1 cellular context compared by ENCODE assay signal in the genomic region with DNA sequence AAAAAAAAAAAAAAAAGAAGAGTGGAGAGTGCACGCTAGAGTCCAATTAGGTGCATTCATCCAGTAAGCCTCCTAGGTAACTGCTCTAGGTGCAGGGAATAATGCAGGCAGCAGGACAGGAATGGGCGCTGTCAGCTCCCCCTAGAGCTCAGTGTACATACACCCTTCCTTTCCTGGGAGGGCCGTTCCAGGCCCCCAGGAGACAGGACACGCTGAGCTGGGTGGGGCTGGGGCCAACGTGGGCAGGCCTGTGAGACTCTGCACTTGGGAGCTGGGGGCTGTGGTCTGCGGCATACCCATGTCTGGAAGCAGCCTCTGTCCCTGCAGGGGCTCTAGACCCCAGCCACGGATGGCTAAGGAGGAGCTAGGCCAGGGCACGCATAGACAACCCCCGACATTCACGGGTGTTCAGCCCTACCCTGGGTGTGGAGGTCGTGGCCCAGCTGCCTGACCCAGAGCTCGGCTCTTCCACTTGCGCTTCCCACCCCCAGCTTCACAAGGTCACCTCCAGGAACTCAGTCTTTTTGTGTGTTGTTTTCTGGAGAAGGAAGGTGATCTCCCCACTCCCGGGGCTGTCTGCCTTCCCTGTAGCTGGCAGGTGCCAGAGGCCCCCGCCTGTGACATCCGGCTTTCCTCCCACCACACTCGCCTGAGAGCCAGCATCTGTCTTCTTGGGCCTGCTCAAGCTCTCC.
A peak's percentile ranks its signal among the peaks of the same experiment; 100 is the strongest.
TF ChIP-seq lines count a peak whose summit lies in the region.

No MANE protein-coding gene starts in this region.

TF ChIP-seq in GM12878, 131 proteins besides CTCF, POLR2A, EP300 and RAD21 (continued from another document):
- TF ChIP-seq, protein P1, sequence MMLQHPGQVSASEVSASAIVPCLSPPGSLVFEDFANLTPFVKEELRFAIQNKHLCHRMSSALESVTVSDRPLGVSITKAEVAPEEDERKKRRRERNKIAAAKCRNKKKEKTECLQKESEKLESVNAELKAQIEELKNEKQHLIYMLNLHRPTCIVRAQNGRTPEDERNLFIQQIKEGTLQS (IDR thresholded peaks at IDR 0.05; ENCODE audit: borderline replicate concordance, extremely low read depth, low read depth, low read length): no peak
- TF ChIP-seq, protein P2, sequence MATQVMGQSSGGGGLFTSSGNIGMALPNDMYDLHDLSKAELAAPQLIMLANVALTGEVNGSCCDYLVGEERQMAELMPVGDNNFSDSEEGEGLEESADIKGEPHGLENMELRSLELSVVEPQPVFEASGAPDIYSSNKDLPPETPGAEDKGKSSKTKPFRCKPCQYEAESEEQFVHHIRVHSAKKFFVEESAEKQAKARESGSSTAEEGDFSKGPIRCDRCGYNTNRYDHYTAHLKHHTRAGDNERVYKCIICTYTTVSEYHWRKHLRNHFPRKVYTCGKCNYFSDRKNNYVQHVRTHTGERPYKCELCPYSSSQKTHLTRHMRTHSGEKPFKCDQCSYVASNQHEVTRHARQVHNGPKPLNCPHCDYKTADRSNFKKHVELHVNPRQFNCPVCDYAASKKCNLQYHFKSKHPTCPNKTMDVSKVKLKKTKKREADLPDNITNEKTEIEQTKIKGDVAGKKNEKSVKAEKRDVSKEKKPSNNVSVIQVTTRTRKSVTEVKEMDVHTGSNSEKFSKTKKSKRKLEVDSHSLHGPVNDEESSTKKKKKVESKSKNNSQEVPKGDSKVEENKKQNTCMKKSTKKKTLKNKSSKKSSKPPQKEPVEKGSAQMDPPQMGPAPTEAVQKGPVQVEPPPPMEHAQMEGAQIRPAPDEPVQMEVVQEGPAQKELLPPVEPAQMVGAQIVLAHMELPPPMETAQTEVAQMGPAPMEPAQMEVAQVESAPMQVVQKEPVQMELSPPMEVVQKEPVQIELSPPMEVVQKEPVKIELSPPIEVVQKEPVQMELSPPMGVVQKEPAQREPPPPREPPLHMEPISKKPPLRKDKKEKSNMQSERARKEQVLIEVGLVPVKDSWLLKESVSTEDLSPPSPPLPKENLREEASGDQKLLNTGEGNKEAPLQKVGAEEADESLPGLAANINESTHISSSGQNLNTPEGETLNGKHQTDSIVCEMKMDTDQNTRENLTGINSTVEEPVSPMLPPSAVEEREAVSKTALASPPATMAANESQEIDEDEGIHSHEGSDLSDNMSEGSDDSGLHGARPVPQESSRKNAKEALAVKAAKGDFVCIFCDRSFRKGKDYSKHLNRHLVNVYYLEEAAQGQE (IDR thresholded peaks at IDR 0.05; ENCODE audit: low read depth, low read length): no peak
- TF ChIP-seq RELA (IDR thresholded peaks at IDR 0.05; ENCODE audit: borderline replicate concordance, partially characterized antibody): no peak
- TF ChIP-seq, protein P3, sequence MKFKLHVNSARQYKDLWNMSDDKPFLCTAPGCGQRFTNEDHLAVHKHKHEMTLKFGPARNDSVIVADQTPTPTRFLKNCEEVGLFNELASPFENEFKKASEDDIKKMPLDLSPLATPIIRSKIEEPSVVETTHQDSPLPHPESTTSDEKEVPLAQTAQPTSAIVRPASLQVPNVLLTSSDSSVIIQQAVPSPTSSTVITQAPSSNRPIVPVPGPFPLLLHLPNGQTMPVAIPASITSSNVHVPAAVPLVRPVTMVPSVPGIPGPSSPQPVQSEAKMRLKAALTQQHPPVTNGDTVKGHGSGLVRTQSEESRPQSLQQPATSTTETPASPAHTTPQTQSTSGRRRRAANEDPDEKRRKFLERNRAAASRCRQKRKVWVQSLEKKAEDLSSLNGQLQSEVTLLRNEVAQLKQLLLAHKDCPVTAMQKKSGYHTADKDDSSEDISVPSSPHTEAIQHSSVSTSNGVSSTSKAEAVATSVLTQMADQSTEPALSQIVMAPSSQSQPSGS (IDR thresholded peaks at IDR 0.05; ENCODE audit: low read length): no peak
- TF ChIP-seq NFYA (IDR thresholded peaks at IDR 0.05; ENCODE audit: borderline replicate concordance, low read depth, low read length): no peak
- TF ChIP-seq ZBED1 (IDR thresholded peaks at IDR 0.05; ENCODE audit: borderline replicate concordance): no peak
- TF ChIP-seq, protein P4, sequence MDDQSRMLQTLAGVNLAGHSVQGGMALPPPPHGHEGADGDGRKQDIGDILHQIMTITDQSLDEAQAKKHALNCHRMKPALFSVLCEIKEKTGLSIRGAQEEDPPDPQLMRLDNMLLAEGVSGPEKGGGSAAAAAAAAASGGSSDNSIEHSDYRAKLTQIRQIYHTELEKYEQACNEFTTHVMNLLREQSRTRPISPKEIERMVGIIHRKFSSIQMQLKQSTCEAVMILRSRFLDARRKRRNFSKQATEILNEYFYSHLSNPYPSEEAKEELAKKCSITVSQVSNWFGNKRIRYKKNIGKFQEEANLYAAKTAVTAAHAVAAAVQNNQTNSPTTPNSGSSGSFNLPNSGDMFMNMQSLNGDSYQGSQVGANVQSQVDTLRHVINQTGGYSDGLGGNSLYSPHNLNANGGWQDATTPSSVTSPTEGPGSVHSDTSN (IDR thresholded peaks at IDR 0.05; ENCODE audit: insufficient replicate concordance, low read depth, low read length): no peak
- TF ChIP-seq CBX5 (IDR thresholded peaks at IDR 0.05; ENCODE audit: low read depth): no peak
- TF ChIP-seq SREBF2 (IDR thresholded peaks at IDR 0.05; ENCODE audit: low read length): no peak
- TF ChIP-seq POU2F2 (IDR thresholded peaks at IDR 0.05; ENCODE audit: borderline replicate concordance, low read depth, low read length): 0 out of 3 replicates have a peak, but pooled peaks have one; percentile 18
- no peak for TF ChIP-seq RCOR1 (conservative IDR thresholded peaks at IDR 0.05; ENCODE audit: low read depth, low read length)
- TF ChIP-seq RB1 (IDR thresholded peaks at IDR 0.05; ENCODE audit: borderline replicate concordance): no peak
- no peak for TF ChIP-seq CBX3 (IDR thresholded peaks at IDR 0.05; ENCODE audit: borderline replicate concordance, low read depth)
- TF ChIP-seq ETV6 (conservative IDR thresholded peaks at IDR 0.05 in 1 of 2, IDR thresholded peaks at IDR 0.05 in 1 of 2; ENCODE audit: borderline replicate concordance in 1 of 2, low read depth in 1 of 2): no peak
- TF ChIP-seq MXI1 (IDR thresholded peaks at IDR 0.05; ENCODE audit: low read depth, low read length): no peak
- TF ChIP-seq EED (IDR thresholded peaks at IDR 0.05; ENCODE audit: low read depth): no peak
- no peak for TF ChIP-seq LARP7 (IDR thresholded peaks at IDR 0.05)
- TF ChIP-seq BACH1 (IDR thresholded peaks at IDR 0.05; ENCODE audit: borderline replicate concordance): no peak
- TF ChIP-seq, protein P5, sequence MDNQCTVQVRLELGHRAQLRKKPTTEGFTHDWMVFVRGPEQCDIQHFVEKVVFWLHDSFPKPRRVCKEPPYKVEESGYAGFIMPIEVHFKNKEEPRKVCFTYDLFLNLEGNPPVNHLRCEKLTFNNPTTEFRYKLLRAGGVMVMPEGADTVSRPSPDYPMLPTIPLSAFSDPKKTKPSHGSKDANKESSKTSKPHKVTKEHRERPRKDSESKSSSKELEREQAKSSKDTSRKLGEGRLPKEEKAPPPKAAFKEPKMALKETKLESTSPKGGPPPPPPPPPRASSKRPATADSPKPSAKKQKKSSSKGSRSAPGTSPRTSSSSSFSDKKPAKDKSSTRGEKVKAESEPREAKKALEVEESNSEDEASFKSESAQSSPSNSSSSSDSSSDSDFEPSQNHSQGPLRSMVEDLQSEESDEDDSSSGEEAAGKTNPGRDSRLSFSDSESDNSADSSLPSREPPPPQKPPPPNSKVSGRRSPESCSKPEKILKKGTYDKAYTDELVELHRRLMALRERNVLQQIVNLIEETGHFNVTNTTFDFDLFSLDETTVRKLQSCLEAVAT (IDR thresholded peaks at IDR 0.05): no peak
- TF ChIP-seq TCF7 (IDR thresholded peaks at IDR 0.05; ENCODE audit: borderline replicate concordance): no peak
- TF ChIP-seq BHLHE40 (IDR thresholded peaks at IDR 0.05; ENCODE audit: borderline replicate concordance in 1 of 2, low read depth in 2 of 2, low read length in 1 of 2): peak in 1 of 2 experiments; percentile 29; a peak in 1 of 4 replicates
- no peak for TF ChIP-seq RFX5 (IDR thresholded peaks at IDR 0.05; ENCODE audit: low read depth, low read length)
- TF ChIP-seq STAT1 (conservative IDR thresholded peaks at IDR 0.05): no peak
- TF ChIP-seq, protein P6, sequence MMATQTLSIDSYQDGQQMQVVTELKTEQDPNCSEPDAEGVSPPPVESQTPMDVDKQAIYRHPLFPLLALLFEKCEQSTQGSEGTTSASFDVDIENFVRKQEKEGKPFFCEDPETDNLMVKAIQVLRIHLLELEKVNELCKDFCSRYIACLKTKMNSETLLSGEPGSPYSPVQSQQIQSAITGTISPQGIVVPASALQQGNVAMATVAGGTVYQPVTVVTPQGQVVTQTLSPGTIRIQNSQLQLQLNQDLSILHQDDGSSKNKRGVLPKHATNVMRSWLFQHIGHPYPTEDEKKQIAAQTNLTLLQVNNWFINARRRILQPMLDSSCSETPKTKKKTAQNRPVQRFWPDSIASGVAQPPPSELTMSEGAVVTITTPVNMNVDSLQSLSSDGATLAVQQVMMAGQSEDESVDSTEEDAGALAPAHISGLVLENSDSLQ (IDR thresholded peaks at IDR 0.05): no peak; the same call in 1 of the 2 replicates
- no peak for TF ChIP-seq FOXM1 (IDR thresholded peaks at IDR 0.05; ENCODE audit: low read depth, low read length)
- TF ChIP-seq BRCA1 (IDR thresholded peaks at IDR 0.05; ENCODE audit: low read depth, low read length): no peak
- no peak for TF ChIP-seq MTA3 (IDR thresholded peaks at IDR 0.05; ENCODE audit: borderline replicate concordance, low read length)
- no peak for TF ChIP-seq JUND (IDR thresholded peaks at IDR 0.05; ENCODE audit: low read depth, low read length)
- no peak for TF ChIP-seq YBX1 (IDR thresholded peaks at IDR 0.05)
- TF ChIP-seq POLR2AphosphoS5 (IDR thresholded peaks at IDR 0.05; ENCODE audit: low read length): no peak
- no peak for TF ChIP-seq NR2F1 (conservative IDR thresholded peaks at IDR 0.05)
- no peak for TF ChIP-seq PML (IDR thresholded peaks at IDR 0.05; ENCODE audit: low read length)
- no peak for TF ChIP-seq TCF3 (IDR thresholded peaks at IDR 0.05; ENCODE audit: borderline replicate concordance, insufficient read depth, low read depth, low read length)
- 0 out of 2 replicates have a peak, but pooled peaks have one; percentile 45 for TF ChIP-seq TCF12 (IDR thresholded peaks at IDR 0.05; ENCODE audit: low read depth, low read length)
- no peak for TF ChIP-seq GABPA (IDR thresholded peaks at IDR 0.05; ENCODE audit: low read depth)
- TF ChIP-seq, protein P7, sequence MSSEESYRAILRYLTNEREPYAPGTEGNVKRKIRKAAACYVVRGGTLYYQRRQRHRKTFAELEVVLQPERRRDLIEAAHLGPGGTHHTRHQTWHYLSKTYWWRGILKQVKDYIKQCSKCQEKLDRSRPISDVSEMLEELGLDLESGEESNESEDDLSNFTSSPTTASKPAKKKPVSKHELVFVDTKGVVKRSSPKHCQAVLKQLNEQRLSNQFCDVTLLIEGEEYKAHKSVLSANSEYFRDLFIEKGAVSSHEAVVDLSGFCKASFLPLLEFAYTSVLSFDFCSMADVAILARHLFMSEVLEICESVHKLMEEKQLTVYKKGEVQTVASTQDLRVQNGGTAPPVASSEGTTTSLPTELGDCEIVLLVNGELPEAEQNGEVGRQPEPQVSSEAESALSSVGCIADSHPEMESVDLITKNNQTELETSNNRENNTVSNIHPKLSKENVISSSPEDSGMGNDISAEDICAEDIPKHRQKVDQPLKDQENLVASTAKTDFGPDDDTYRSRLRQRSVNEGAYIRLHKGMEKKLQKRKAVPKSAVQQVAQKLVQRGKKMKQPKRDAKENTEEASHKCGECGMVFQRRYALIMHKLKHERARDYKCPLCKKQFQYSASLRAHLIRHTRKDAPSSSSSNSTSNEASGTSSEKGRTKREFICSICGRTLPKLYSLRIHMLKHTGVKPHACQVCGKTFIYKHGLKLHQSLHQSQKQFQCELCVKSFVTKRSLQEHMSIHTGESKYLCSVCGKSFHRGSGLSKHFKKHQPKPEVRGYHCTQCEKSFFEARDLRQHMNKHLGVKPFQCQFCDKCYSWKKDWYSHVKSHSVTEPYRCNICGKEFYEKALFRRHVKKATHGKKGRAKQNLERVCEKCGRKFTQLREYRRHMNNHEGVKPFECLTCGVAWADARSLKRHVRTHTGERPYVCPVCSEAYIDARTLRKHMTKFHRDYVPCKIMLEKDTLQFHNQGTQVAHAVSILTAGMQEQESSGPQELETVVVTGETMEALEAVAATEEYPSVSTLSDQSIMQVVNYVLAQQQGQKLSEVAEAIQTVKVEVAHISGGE (CRISPR knock-in tag; IDR thresholded peaks at IDR 0.05): no peak
- TF ChIP-seq KLF5 (IDR thresholded peaks at IDR 0.05; ENCODE audit: partially characterized antibody): no peak
- 0 out of 2 replicates have a peak, but pooled peaks have one; percentile 29 for TF ChIP-seq POLR2AphosphoS2 (IDR thresholded peaks at IDR 0.05; ENCODE audit: low read depth, low read length)
- no peak for TF ChIP-seq FOS (IDR thresholded peaks at IDR 0.05; ENCODE audit: borderline replicate concordance, extremely low read depth, insufficient read length)
- TF ChIP-seq IKZF2 (IDR thresholded peaks at IDR 0.05): peak in 1 of 2 experiments; percentile 41; a peak in 1 of 4 replicates
TF ChIP-seq in GM12878: peak in this region for 9.
